8 cellular contexts compared by ENCODE assay signal in the genomic region with DNA sequence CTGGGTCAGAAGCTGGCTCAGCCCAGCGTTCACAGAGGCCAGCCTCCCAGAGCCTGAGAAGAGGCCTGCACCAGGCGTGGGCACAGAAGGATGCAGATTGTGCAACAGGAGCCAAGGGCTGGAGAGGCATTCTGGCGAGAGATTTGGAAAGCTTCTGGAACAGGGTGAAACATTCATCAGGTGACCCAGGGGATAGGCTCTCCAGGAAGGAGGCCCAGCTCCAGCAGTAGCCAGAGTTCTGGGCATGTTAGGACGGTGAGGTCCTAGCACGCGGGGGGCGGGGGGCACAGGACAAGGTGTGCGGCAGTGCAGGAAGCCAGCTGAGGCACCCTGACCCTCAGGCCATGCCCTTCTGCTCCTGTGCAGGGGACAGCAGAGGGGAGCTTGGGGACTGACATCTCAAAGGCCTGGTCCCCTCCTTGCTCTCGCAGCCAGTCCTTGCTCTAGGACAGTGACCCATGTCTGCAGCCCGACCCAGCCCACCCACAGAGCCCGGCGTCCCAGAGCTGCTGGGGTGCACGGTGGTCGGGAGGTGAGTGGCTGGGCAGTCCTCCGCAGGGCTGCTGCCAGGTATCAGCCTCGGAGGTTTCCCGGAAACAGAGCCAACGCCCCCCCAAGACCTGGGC.
DNase-seq lines count a peak whose midpoint lies in the region; ATAC-seq and TF ChIP-seq lines count a peak whose summit lies in the region.

No MANE protein-coding gene starts in this region.

- H3K18ac ChIP-seq in H9 (ENCODE audit: insufficient read length, low read depth, low read length): no peak overlapping the region

- H3K23me2 ChIP-seq in H9 (ENCODE audit: insufficient read length, low read depth, low read length, poor library complexity, severe bottlenecking): peaks cover 5% of the 10 kb centered on the region

- CTCF ChIA-PET in PC-9 (lab: Charles Lee): no interaction called here

- no peak for TF ChIP-seq CTCF in H9 (conservative IDR thresholded peaks at IDR 0.05)
- TF ChIP-seq CTCF in smooth muscle cell (IDR thresholded peaks at IDR 0.05; ENCODE audit: borderline replicate concordance, insufficient read depth, poor library complexity, severe bottlenecking): no peak
- no peak for TF ChIP-seq CTCF in PC-9 (conservative IDR thresholded peaks at IDR 0.05)

- no peaks in the 10 kb centered on the region for H3K79me1 ChIP-seq in H9 (ENCODE audit: insufficient read depth, low read depth, low read length, poor library complexity, severe bottlenecking)

- H3K9ac ChIP-seq in H9 (ENCODE audit: extremely low read depth, insufficient read length, low read length) (no peak overlapping the region), iPS-18a (ENCODE audit: low read length) (no peak overlapping the region), smooth muscle cell (ENCODE audit: low read depth) (no peak overlapping the region)

- no peak for DNase-seq in H9
- no peak for DNase-seq in activated naive CD4-positive, alpha-beta T cell treated with anti-CD3 and anti-CD28 coated beads, Interleukin-2, amount 50 U/mL, for 72 hours (ENCODE audit: low spot score in 2 of 2)
- no peak for DNase-seq in smooth muscle cell (lab: John Stamatoyannopoulos, UW; ENCODE audit: unreplicated experiment)
- no peak for DNase-seq in A172 (ENCODE audit: low spot score)
- DNase-seq in D341Med (ENCODE audit: low spot score): no peak
- no peak for DNase-seq in PC-9

- H2BK15ac ChIP-seq in H9 (ENCODE audit: low read depth, low read length): no peak overlapping the region

- no peak overlapping the region for H3K27ac Mint-ChIP-seq in H9
- peak overlapping the region; percentile 14 to 67 for H3K27ac Mint-ChIP-seq in activated naive CD4-positive, alpha-beta T cell treated with anti-CD3 and anti-CD28 coated beads, Interleukin-2, amount 50 U/mL, for 72 hours

- H3K4me1 ChIP-seq in ACC112 (ENCODE audit: control insufficient read depth, insufficient read depth, low read length, unreplicated experiment): peaks cover 15% of the 10 kb centered on the region
- no peaks in the 10 kb centered on the region for H3K4me1 ChIP-seq in H9 (ENCODE audit: insufficient read depth, low read length)
- peaks cover 4% of the 10 kb centered on the region for H3K4me1 ChIP-seq in iPS-18a (ENCODE audit: control insufficient read depth, low read depth, low read length)
- H3K4me1 ChIP-seq in smooth muscle cell (ENCODE audit: low read depth): peaks cover 4% of the 10 kb centered on the region
- H3K4me1 ChIP-seq in PC-9 (replicated peaks; ENCODE audit: insufficient read depth): no peaks in the 10 kb centered on the region

- H3K4me3 ChIP-seq in ACC112 (ENCODE audit: low read depth, low read length) (peak overlapping the region; percentile 81), iPS-18a (ENCODE audit: low read length) (peak overlapping the region; percentile 47), smooth muscle cell (peak overlapping the region; percentile 60), PC-9 (no peak overlapping the region)

- no TSS peak for BruUV-seq in PC-9 (replicated peaks; lab: Mats Ljungman, UMichigan)

- intact Hi-C loops in PC-9 (cut with micrococcal nuclease; ENCODE audit: unreplicated experiment): no loop called here

- peaks cover 2 to 9% (median 3%) of the 10 kb centered on the region in 3 experiments; a peak in 5 of 7 replicates for H3K36me3 Mint-ChIP-seq in H9 (ENCODE audit: insufficient read depth in 1 of 3, low read depth in 3 of 3)
- peaks cover 0 to 9% of the 10 kb centered on the region in 2 donors for H3K36me3 Mint-ChIP-seq in activated naive CD4-positive, alpha-beta T cell treated with anti-CD3 and anti-CD28 coated beads, Interleukin-2, amount 50 U/mL, for 72 hours

- H4K91ac ChIP-seq in H9 (ENCODE audit: insufficient read length, low read depth, low read length): no peak overlapping the region

- H3K9me3 ChIP-seq in H9 (ENCODE audit: control insufficient read depth, low read depth, low read length) (peaks cover 4% of the 10 kb centered on the region), iPS-18a (ENCODE audit: control insufficient read depth, low read depth, low read length) (no peaks in the 10 kb centered on the region), smooth muscle cell (replicated peaks; ENCODE audit: low read depth) (no peaks in the 10 kb centered on the region), PC-9 (ENCODE audit: insufficient read depth, low read depth) (no peaks in the 10 kb centered on the region)

- no peak for ATAC-seq in activated naive CD4-positive, alpha-beta T cell treated with anti-CD3 and anti-CD28 coated beads, Interleukin-2, amount 50 U/mL, for 72 hours

- H3F3A ChIP-seq in smooth muscle cell (ENCODE audit: low read depth) (peaks cover 8% of the 10 kb centered on the region), PC-9 (ENCODE audit: insufficient read depth, low read depth) (no peaks in the 10 kb centered on the region)

- H2BK20ac ChIP-seq in H9 (ENCODE audit: low read depth, low read length, poor library complexity, severe bottlenecking): no peak overlapping the region

- H2AK5ac ChIP-seq in H9 (ENCODE audit: insufficient read length, low read length): no peak overlapping the region

- H3K79me2 ChIP-seq in ACC112 (ENCODE audit: control insufficient read depth, insufficient read depth, low read length, unreplicated experiment) (no peaks in the 10 kb centered on the region), H9 (ENCODE audit: insufficient read depth, low read length) (no peaks in the 10 kb centered on the region), smooth muscle cell (ENCODE audit: low read depth) (no peaks in the 10 kb centered on the region), PC-9 (ENCODE audit: low read depth) (no peaks in the 10 kb centered on the region)

- H3K27ac ChIP-seq in ACC112 (ENCODE audit: low read depth, low read length): no peak overlapping the region
- no peak overlapping the region for H3K27ac ChIP-seq in H9 (ENCODE audit: insufficient read length, low read depth, low read length)
- no peak overlapping the region for H3K27ac ChIP-seq in iPS-18a (ENCODE audit: low read length)
- no peak overlapping the region for H3K27ac ChIP-seq in smooth muscle cell (ENCODE audit: low read depth)
- H3K27ac ChIP-seq in PC-9: no peak overlapping the region

- H4K8ac ChIP-seq in H9 (replicated peaks; ENCODE audit: insufficient read length, low read depth, low read length): no peak overlapping the region

- H3K14ac ChIP-seq in H9 (ENCODE audit: insufficient read depth, low read length): no peak overlapping the region

- no peaks in the 10 kb centered on the region for H3K9me2 ChIP-seq in PC-9 (ENCODE audit: insufficient read depth)

- no peak overlapping the region for H3T11ph ChIP-seq in H9 (ENCODE audit: low read length)

- no CpG with 5 or more reads among the region's 18 CpGs for WGBS in H9 (ENCODE audit: extremely low coverage, insufficient read length, low lambda C conversion rate)
- WGBS in smooth muscle cell (ENCODE audit: low lambda C conversion rate): 60% methylated on average over 18 of the region's 18 CpGs

- H3K4me1 Mint-ChIP-seq in H9: peaks cover 11 to 14% of the 10 kb centered on the region in 2 experiments

- H3K9me3 Mint-ChIP-seq in H9: peaks cover 0 to 6% of the 10 kb centered on the region in 2 experiments; a peak in 2 of 5 replicates
- H3K9me3 Mint-ChIP-seq in activated naive CD4-positive, alpha-beta T cell treated with anti-CD3 and anti-CD28 coated beads, Interleukin-2, amount 50 U/mL, for 72 hours: peaks cover 0 to 5% of the 10 kb centered on the region in 2 donors

- H4K5ac ChIP-seq in H9 (ENCODE audit: insufficient read length, low read depth, low read length): no peak overlapping the region

- no peaks in the 10 kb centered on the region for H4K20me1 ChIP-seq in H9 (ENCODE audit: control insufficient read depth, insufficient read depth, insufficient read length)
- no peaks in the 10 kb centered on the region for H4K20me1 ChIP-seq in smooth muscle cell (ENCODE audit: low read depth)
- H4K20me1 ChIP-seq in PC-9 (ENCODE audit: insufficient read depth): no peaks in the 10 kb centered on the region

- H3K23ac ChIP-seq in H9 (ENCODE audit: insufficient read length, low read depth, low read length): no peak overlapping the region

- H2BK12ac ChIP-seq in H9 (ENCODE audit: insufficient read length, low read depth, low read length): no peak overlapping the region

- no peak overlapping the region for H3K4ac ChIP-seq in H9 (ENCODE audit: low read depth, low read length)

- H3K4me3 Mint-ChIP-seq in H9: peak overlapping the region; percentile 54 to 72

- H2BK5ac ChIP-seq in H9 (ENCODE audit: insufficient read length, low read length): no peak overlapping the region

- H3K4me2 ChIP-seq in H9 (ENCODE audit: insufficient read depth, insufficient read length, low read length) (peak overlapping the region; percentile 24), smooth muscle cell (peak overlapping the region; percentile 91), PC-9 (no peak overlapping the region)

- POLR2A ChIA-PET in PC-9 (lab: Charles Lee; ENCODE audit: unreplicated experiment): no interaction called here

- H2AFZ ChIP-seq in ACC112 (ENCODE audit: low read length, unreplicated experiment) (no peak overlapping the region), H9 (ENCODE audit: low read length) (no peak overlapping the region), smooth muscle cell (ENCODE audit: low read depth) (no peak overlapping the region), PC-9 (no peak overlapping the region)

- H2BK120ac ChIP-seq in H9 (ENCODE audit: low read depth, low read length, poor library complexity, severe bottlenecking): no peak overlapping the region

- H3K36me3 ChIP-seq in ACC112 (ENCODE audit: insufficient read depth, low read length) (no peaks in the 10 kb centered on the region), iPS-18a (ENCODE audit: control insufficient read depth, low read depth, low read length) (no peaks in the 10 kb centered on the region), smooth muscle cell (ENCODE audit: low read depth) (no peaks in the 10 kb centered on the region), PC-9 (ENCODE audit: low read depth) (no peaks in the 10 kb centered on the region)

- H3K56ac ChIP-seq in H9 (ENCODE audit: insufficient read length, low read depth, low read length): no peak overlapping the region

- peaks cover 3% of the 10 kb centered on the region for H3K27me3 Mint-ChIP-seq in H9 (ENCODE audit: low read depth)

- no peaks in the 10 kb centered on the region for H3K27me3 ChIP-seq in ACC112 (ENCODE audit: insufficient read depth, low read length)
- H3K27me3 ChIP-seq in H9 (ENCODE audit: insufficient read depth, low read length): no peaks in the 10 kb centered on the region
- peaks cover 7% of the 10 kb centered on the region for H3K27me3 ChIP-seq in iPS-18a (ENCODE audit: control insufficient read depth, insufficient read depth, low read length)
- H3K27me3 ChIP-seq in smooth muscle cell (ENCODE audit: low read depth): no peaks in the 10 kb centered on the region
- peaks cover 14% of the 10 kb centered on the region for H3K27me3 ChIP-seq in PC-9 (ENCODE audit: insufficient read depth, low read depth)

Comparison
In these comparisons a context has a peak if more than half of its experiments do, and no peak if none do; other contexts are left out.
1. H3K27ac Mint-ChIP-seq: peak in activated naive CD4-positive, alpha-beta T cell treated with anti-CD3 and anti-CD28 coated beads, Interleukin-2, amount 50 U/mL, for 72 hours (2 of 2); none in H9 (0 of 3).